In the genomic region with DNA sequence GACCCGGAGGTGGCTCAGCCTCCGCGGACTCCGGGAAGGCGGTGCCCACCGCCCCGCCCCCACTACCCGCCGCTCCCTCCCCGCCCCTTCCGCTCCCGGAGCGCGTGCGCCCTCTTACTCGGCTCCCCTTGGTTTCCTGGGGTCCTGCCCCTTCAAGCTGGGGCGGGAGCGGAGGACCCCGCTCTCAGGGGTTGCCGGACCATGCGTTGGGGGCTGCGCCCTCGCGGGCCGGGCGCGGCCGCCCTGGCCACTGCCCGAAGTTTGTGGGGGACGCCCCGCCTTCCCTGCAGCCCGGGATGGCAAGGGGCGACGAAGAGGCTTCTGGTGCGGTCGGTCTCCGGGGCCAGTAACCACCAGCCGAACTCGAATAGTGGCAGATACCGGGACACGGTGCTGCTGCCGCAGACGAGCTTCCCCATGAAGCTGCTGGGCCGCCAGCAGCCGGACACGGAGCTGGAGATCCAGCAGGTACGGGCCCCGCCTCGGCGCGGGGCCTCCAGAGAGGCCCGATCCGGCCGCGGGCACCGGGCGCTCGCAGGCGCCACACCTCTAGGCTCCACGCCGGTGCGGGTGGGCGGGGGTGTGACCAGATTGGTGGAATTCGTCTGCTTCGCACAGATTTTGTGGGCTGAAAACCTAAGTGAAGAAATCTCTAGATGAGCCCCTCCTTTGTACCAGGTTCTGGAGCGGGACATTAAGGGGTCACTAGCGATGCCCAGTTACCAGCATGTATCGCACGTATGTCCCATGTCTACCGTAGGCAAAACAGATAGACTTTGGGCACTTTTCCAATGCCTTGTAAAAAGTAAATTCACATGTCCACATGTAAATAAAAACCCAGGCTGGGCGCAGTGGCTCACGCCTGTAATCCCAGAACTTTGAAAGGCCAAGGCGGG, we compare ENCODE assay signal across 8 cellular contexts. TPM values are rescaled to one million over a fixed set of nuclear protein-coding genes. Genes with fewer than 3 reads are reported as not detected.
DNase-seq lines count a peak whose midpoint lies in the region; TF ChIP-seq lines count a peak whose summit lies in the region.

A gene (plus strand): TSS at position 117 of the 896 bp plus-strand sequence. CDS start 85 bp downstream, at position 202.

- no peaks in the 10 kb centered on the region for H3K79me2 ChIP-seq in H9 (ENCODE audit: insufficient read depth, low read length)
- H3K79me2 ChIP-seq in MM.1S (ENCODE audit: low read length), result peaks cover 25% of the 10 kb centered on the region
- peaks cover 29% of the 10 kb centered on the region for H3K79me2 ChIP-seq in SU-DHL-6 (ENCODE audit: insufficient read depth, low read length)

- no CpG with 5 or more reads among the region's 73 CpGs for WGBS in H9 (ENCODE audit: extremely low coverage, insufficient read length, low lambda C conversion rate)

- no peak within 1 kb of the TSS for H4K91ac ChIP-seq in H9 (ENCODE audit: insufficient read length, low read depth, low read length)

- H3T11ph ChIP-seq in H9 (ENCODE audit: low read length), result no peak within 1 kb of the TSS

- peaks cover 11% of the 10 kb centered on the region for H3K23me2 ChIP-seq in H9 (ENCODE audit: insufficient read length, low read depth, low read length, poor library complexity, severe bottlenecking)

- H3F3A ChIP-seq in MM.1S (ENCODE audit: insufficient read depth, low read length) (peaks cover 22% of the 10 kb centered on the region), SU-DHL-6 (ENCODE audit: insufficient read depth) (peaks cover 8% of the 10 kb centered on the region)

- H3K9me3 Mint-ChIP-seq in H9 (no peaks in the 10 kb centered on the region; a peak in 1 of 5 replicates), type B pancreatic cell (no peaks in the 10 kb centered on the region)

- H3K4me2 ChIP-seq in H9 (ENCODE audit: insufficient read depth, insufficient read length, low read length) (peak within 1 kb of the TSS; percentile 85), MM.1S (ENCODE audit: low read depth, low read length) (peak within 1 kb of the TSS; percentile 90), SU-DHL-6 (ENCODE audit: low read depth, low read length, poor library complexity, severe bottlenecking) (peak within 1 kb of the TSS; percentile 87)

- no peak within 1 kb of the TSS for H3K56ac ChIP-seq in H9 (ENCODE audit: insufficient read length, low read depth, low read length)

- H2BK20ac ChIP-seq in H9 (ENCODE audit: low read depth, low read length, poor library complexity, severe bottlenecking), result no peak within 1 kb of the TSS

- H3K9ac ChIP-seq in H9 (ENCODE audit: extremely low read depth, insufficient read length, low read length) (peak within 1 kb of the TSS; percentile 88), MM.1S (ENCODE audit: low read length) (peak within 1 kb of the TSS; percentile 73), SU-DHL-6 (ENCODE audit: low read length) (peak within 1 kb of the TSS; percentile 93)

- H2BK120ac ChIP-seq in H9 (ENCODE audit: low read depth, low read length, poor library complexity, severe bottlenecking), result no peak within 1 kb of the TSS

- no peaks in the 10 kb centered on the region for H3K27me3 Mint-ChIP-seq in H9 (ENCODE audit: low read depth)
- no peaks in the 10 kb centered on the region for H3K27me3 Mint-ChIP-seq in type B pancreatic cell

- H4K5ac ChIP-seq in H9 (ENCODE audit: insufficient read length, low read depth, low read length), result no peak within 1 kb of the TSS

- no peak within 1 kb of the TSS for H3K27ac ChIP-seq in H9 (ENCODE audit: insufficient read length, low read depth, low read length)
- H3K27ac ChIP-seq in MM.1S (ENCODE audit: low read length), result peak within 1 kb of the TSS; percentile 26; the same call in 1 of the 2 replicates
- H3K27ac ChIP-seq in SU-DHL-6 (ENCODE audit: low read depth, low read length), result peak within 1 kb of the TSS; percentile 57

- H2BK5ac ChIP-seq in H9 (ENCODE audit: insufficient read length, low read length), result no peak within 1 kb of the TSS

- H2AFZ ChIP-seq in H9 (ENCODE audit: low read length) (peak within 1 kb of the TSS; percentile 87), MM.1S (ENCODE audit: low read length) (peak within 1 kb of the TSS; percentile 98), SU-DHL-6 (ENCODE audit: low read depth, low read length, severe bottlenecking) (peak within 1 kb of the TSS; percentile 89)

- no peak within 1 kb of the TSS for H2AK5ac ChIP-seq in H9 (ENCODE audit: insufficient read length, low read length)

- H3K4me3 Mint-ChIP-seq in H9, result peak within 1 kb of the TSS; percentile 80 to 86
- peak within 1 kb of the TSS; percentile 87 for H3K4me3 Mint-ChIP-seq in type B pancreatic cell

- H3K4me3 ChIP-seq in MM.1S (ENCODE audit: low read length), result peak within 1 kb of the TSS; percentile 92
- peak within 1 kb of the TSS; percentile 92 for H3K4me3 ChIP-seq in SU-DHL-6 (ENCODE audit: insufficient read depth, low read length, poor library complexity, severe bottlenecking)

- H3K27ac Mint-ChIP-seq in H9 (peak within 1 kb of the TSS in 1 of 3 experiments; percentile 81; a peak in 1 of 7 replicates), type B pancreatic cell (peak within 1 kb of the TSS; percentile 8)

- H3K9me3 ChIP-seq in H9 (ENCODE audit: control insufficient read depth, low read depth, low read length), result no peaks in the 10 kb centered on the region
- H3K9me3 ChIP-seq in MM.1S (replicated peaks; ENCODE audit: insufficient read depth, low read length), result no peaks in the 10 kb centered on the region
- H3K9me3 ChIP-seq in SU-DHL-6 (ENCODE audit: insufficient read depth, low read length), result no peaks in the 10 kb centered on the region

- no peaks in the 10 kb centered on the region for H3K27me3 ChIP-seq in H9 (ENCODE audit: insufficient read depth, low read length)
- no peaks in the 10 kb centered on the region for H3K27me3 ChIP-seq in MM.1S (replicated peaks; ENCODE audit: insufficient read depth, low read length)
- no peaks in the 10 kb centered on the region for H3K27me3 ChIP-seq in SU-DHL-6 (ENCODE audit: low read length)

- H4K20me1 ChIP-seq in H9 (ENCODE audit: control insufficient read depth, insufficient read depth, insufficient read length) (no peaks in the 10 kb centered on the region), MM.1S (ENCODE audit: insufficient read depth, low read length) (no peaks in the 10 kb centered on the region), SU-DHL-6 (ENCODE audit: low read depth, low read length) (no peaks in the 10 kb centered on the region)

- H3K36me3 ChIP-seq in MM.1S (replicated peaks; ENCODE audit: insufficient read depth, low read length), result peaks cover 5% of the 10 kb centered on the region; the same call in 1 of the 2 replicates
- peaks cover 1% of the 10 kb centered on the region; the same call in 1 of the 2 replicates for H3K36me3 ChIP-seq in SU-DHL-6 (ENCODE audit: low read length)

- no peak for TF ChIP-seq CTCF in H9 (conservative IDR thresholded peaks at IDR 0.05)
- TF ChIP-seq CTCF in MM.1S (IDR thresholded peaks at IDR 0.05; ENCODE audit: low read length), result no peak
- no peak for TF ChIP-seq CTCF in SU-DHL-6 (IDR thresholded peaks at IDR 0.05; ENCODE audit: insufficient read depth, low read length, poor library complexity, severe bottlenecking)
- no peak for TF ChIP-seq CTCF in type B pancreatic cell (conservative IDR thresholded peaks at IDR 0.05)

- no peak within 1 kb of the TSS for H3K18ac ChIP-seq in H9 (ENCODE audit: insufficient read length, low read depth, low read length)

- no peaks in the 10 kb centered on the region for H3K79me1 ChIP-seq in H9 (ENCODE audit: insufficient read depth, low read depth, low read length, poor library complexity, severe bottlenecking)

- H3K9me2 ChIP-seq in MM.1S (replicated peaks; ENCODE audit: insufficient read depth, low read length), result no peaks in the 10 kb centered on the region
- H3K9me2 ChIP-seq in SU-DHL-6 (replicated peaks; ENCODE audit: insufficient read depth, low read length), result no peaks in the 10 kb centered on the region

- no peak within 1 kb of the TSS for H3K23ac ChIP-seq in H9 (ENCODE audit: insufficient read length, low read depth, low read length)

- peaks cover 8 to 14% of the 10 kb centered on the region in 2 experiments for H3K4me1 Mint-ChIP-seq in H9
- peaks cover 13% of the 10 kb centered on the region for H3K4me1 Mint-ChIP-seq in type B pancreatic cell (ENCODE audit: unreplicated experiment)

- H3K4me1 ChIP-seq in H9 (ENCODE audit: insufficient read depth, low read length) (no peaks in the 10 kb centered on the region), MM.1S (ENCODE audit: low read length) (peaks cover 9% of the 10 kb centered on the region)

- H3K36me3 Mint-ChIP-seq in H9 (ENCODE audit: insufficient read depth in 1 of 3, low read depth in 3 of 3), result peaks cover 16 to 31% (median 23%) of the 10 kb centered on the region in 3 experiments; a peak in 6 of 7 replicates
- peaks cover 13% of the 10 kb centered on the region for H3K36me3 Mint-ChIP-seq in type B pancreatic cell

- no peak within 1 kb of the TSS for H2BK12ac ChIP-seq in H9 (ENCODE audit: insufficient read length, low read depth, low read length)

- no peak within 1 kb of the TSS for H3K4ac ChIP-seq in H9 (ENCODE audit: low read depth, low read length)

- H4K8ac ChIP-seq in H9 (replicated peaks; ENCODE audit: insufficient read length, low read depth, low read length), result no peak within 1 kb of the TSS

- 0 out of 2 replicates have a peak within 1 kb of the TSS, but pooled peaks have one; percentile 3 for H3K14ac ChIP-seq in H9 (ENCODE audit: insufficient read depth, low read length)

- H2BK15ac ChIP-seq in H9 (ENCODE audit: low read depth, low read length), result no peak within 1 kb of the TSS

- peak; percentile 26 for DNase-seq in GM04503 (ENCODE audit: low read depth)
- DNase-seq in H9, result peak; percentile 91
- peak; percentile 93 for DNase-seq in MM.1S
- DNase-seq in activated naive CD8-positive, alpha-beta T cell treated with anti-CD3 and anti-CD28 coated beads, Interleukin-2, amount 50 U/mL, for 16 hours (ENCODE audit: low read depth, low spot score), result peak; percentile 87
- peak; percentile 94 for DNase-seq in cardiac septum (ENCODE audit: low spot score)
- peak; percentile 82 to 98 (median 89) for DNase-seq in posterior cingulate gyrus
- peak; percentile 88 for DNase-seq in type B pancreatic cell (ENCODE audit: extremely low spot score, unreplicated experiment)

- intact Hi-C loops in cardiac septum (cut with DNase I), result loop anchor here (5.0 kb wide), 1 partner anchor 47 kb away; a partner anchor contains a TSS
- intact Hi-C loops in posterior cingulate gyrus (cut with DNase I), result loop anchor here (2.0 to 5.0 kb wide), 2 partner anchors 45 to 178 kb away; a partner anchor contains a TSS

RNA-seq across cellular contexts. Expression of the gene that starts here (rescaled TPM):
- total RNA-seq in H9 (2021) (72.9 and 73.5 TPM in 2 replicates), cardiac septum (76.4 TPM), type B pancreatic cell (ENCODE audit: low replicate concordance) (66.3 and 67.3 TPM in 2 replicates)

Comparison
In these comparisons a context has a peak if more than half of its experiments do, and no peak if none do; other contexts are left out.
1. DNase-seq: peak in every context shown above with its lines; median percentile 94 in cardiac septum; 93 in MM.1S; 91 in H9; 89 in posterior cingulate gyrus; 88 in type B pancreatic cell; 87 in activated naive CD8-positive, alpha-beta T cell treated with anti-CD3 and anti-CD28 coated beads, Interleukin-2, amount 50 U/mL, for 16 hours; 26 in GM04503.